Comparison of ENCODE assay signal across 1 cellular context in genomic region chr11:126485021-126485781, GRCh38.
TF ChIP-seq lines count a peak whose summit lies in the region.

No MANE protein-coding gene starts in this region.

TF ChIP-seq in K562, 482 proteins besides CTCF, POLR2A, EP300 and RAD21 (continued from another document):
- TF ChIP-seq CTCFL (IDR thresholded peaks at IDR 0.05; ENCODE audit: borderline replicate concordance, insufficient read depth, low read depth, low read length, poor library complexity, severe bottlenecking), result peak; percentile 59
- no peak for TF ChIP-seq ETS2 (tag; IDR thresholded peaks at IDR 0.05; ENCODE audit: borderline replicate concordance, poor library complexity, severe bottlenecking)
